In the genomic region with DNA sequence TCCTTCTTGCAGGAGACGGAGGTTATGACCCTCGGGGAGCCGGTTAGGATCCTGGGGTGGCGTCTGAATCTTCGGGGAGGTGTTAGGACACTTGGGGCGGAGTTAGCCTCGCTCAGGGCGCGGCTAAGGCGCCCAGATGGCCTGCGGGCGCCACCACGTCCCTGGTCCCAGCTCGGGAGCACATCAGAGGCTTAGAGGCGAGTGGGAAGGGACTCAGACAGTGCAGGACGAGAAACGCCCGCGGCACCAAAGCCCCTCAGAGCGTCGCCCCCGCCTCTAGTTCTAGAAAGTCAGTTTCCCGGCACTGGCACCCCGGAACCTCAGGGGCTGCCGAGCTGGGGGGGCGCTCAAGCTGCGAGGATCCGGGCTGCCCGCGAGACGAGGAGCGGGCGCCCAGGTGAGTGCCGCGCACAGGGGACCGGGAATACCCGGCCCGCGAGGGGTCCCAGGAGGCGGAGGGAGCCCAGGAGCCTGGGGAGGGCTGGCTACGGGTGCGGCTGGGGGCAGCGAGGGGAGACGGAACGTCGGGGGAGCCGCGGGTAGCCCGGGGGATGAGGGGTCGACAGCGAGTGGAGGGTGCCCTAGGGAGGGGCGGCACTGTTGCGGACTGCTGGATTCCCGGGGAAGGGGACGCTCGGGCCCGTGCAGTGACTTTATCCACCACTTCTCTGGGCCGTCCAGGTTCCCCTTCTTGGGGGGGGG, we compare ENCODE assay signal across 8 cellular contexts. TPM values are rescaled to one million over a fixed set of nuclear protein-coding genes. Genes with fewer than 3 reads are reported as not detected.
A peak's percentile ranks its signal among the peaks of the same experiment; 100 is the strongest.
DNase-seq lines count a peak whose midpoint lies in the region; ATAC-seq, FAIRE-seq and TF ChIP-seq lines count a peak whose summit lies in the region.

TSS of gene HCK (plus strand) at position 153 of the 702 bp plus-strand sequence.

- no peak for FAIRE-seq in HepG2 (lab: Jason Lieb, UNC)

- peaks cover 19% of the 10 kb centered on the region for H3K4me1 Mint-ChIP-seq in activated CD4-positive, alpha-beta memory T cell treated with anti-CD3 and anti-CD28 coated beads, Interleukin-2, amount 10 ng/mL, durations not matched to agents 7 days and 5 days

- no peak for TF ChIP-seq POLR2A in HepG2 (IDR thresholded peaks at IDR 0.05; ENCODE audit: insufficient read depth in 1 of 2, low read depth in 2 of 2, low read length in 2 of 2)

- H3K4me3 ChIP-seq in HepG2 (replicated peaks in 1 of 3; ENCODE audit: insufficient read depth in 1 of 3, low read depth in 2 of 3, low read length in 3 of 3) (no peak within 1 kb of the TSS; a peak in 1 of 6 replicates), thymus (ENCODE audit: low read length) (peak within 1 kb of the TSS; percentile 29), MG63 (no peak within 1 kb of the TSS)

- no peaks in the 10 kb centered on the region; the same call in 1 of the 2 replicates for H4K20me1 ChIP-seq in HepG2 (ENCODE audit: insufficient read depth, low read length)

- no peaks in the 10 kb centered on the region for H3K9me3 Mint-ChIP-seq in activated CD4-positive, alpha-beta memory T cell treated with anti-CD3 and anti-CD28 coated beads, Interleukin-2, amount 10 ng/mL, durations not matched to agents 7 days and 5 days

- no TSS peak for BruUV-seq in HepG2 (replicated peaks; lab: Mats Ljungman, UMichigan)

- no peak within 1 kb of the TSS for H3K9ac ChIP-seq in HepG2 (ENCODE audit: insufficient read depth, low read depth, low read length)

- H3K36me3 ChIP-seq in HepG2 (replicated peaks in 1 of 2; ENCODE audit: control insufficient read depth in 1 of 2, insufficient read depth in 2 of 2, low read length in 2 of 2) (no peaks in the 10 kb centered on the region), thymus (ENCODE audit: control insufficient read depth, insufficient read depth) (no peaks in the 10 kb centered on the region), MG63 (no peaks in the 10 kb centered on the region)

- TF ChIP-seq CTCF in HepG2 (CRISPR knock-in tag; IDR thresholded peaks at IDR 0.05), result no peak

- peak; percentile 16 for DNase-seq in activated CD4-positive, alpha-beta T cell treated with anti-CD3 and anti-CD28 coated beads for 48 hours
- DNase-seq in activated CD4-positive, alpha-beta T cell treated with anti-CD3 and anti-CD28 coated beads, Interleukin-2, amount 50 U/mL, for 1 hour, result no peak
- no peak for DNase-seq in activated CD4-positive, alpha-beta memory T cell treated with anti-CD3 and anti-CD28 coated beads, Interleukin-2, amount 10 ng/mL, durations not matched to agents 7 days and 5 days
- DNase-seq in HepG2 (ENCODE audit: low spot score), result no peak
- no peak for DNase-seq in MG63
- DNase-seq in effector CD8-positive, alpha-beta T cell (lab: John Stamatoyannopoulos, UW), result no peak

- ATAC-seq in HepG2 (peak; percentile 60), GM19452 (IDR thresholded peaks at IDR 0.05; ENCODE audit: unreplicated experiment) (no peak)

- H3K27me3 Mint-ChIP-seq in activated CD4-positive, alpha-beta memory T cell treated with anti-CD3 and anti-CD28 coated beads, Interleukin-2, amount 10 ng/mL, durations not matched to agents 7 days and 5 days, result peaks cover 58% of the 10 kb centered on the region

- TF ChIP-seq RAD21 in HepG2 (CRISPR knock-in tag; IDR thresholded peaks at IDR 0.05), result no peak

- in situ Hi-C loops in HepG2 (cut with HindIII; ENCODE audit: extremely low pct_ligation_motif_present, low pct_unique_long_range_greater_than_20kb), result no loop called here

- no peak within 1 kb of the TSS for H2AFZ ChIP-seq in HepG2 (ENCODE audit: low read length)

- WGBS in HepG2 (ENCODE audit: low lambda C conversion rate), result 12% methylated on average over 58 of the region's 58 CpGs
- WGBS in thymus, result 2% methylated on average over 58 of the region's 58 CpGs

- TF ChIP-seq EP300 in HepG2 (IDR thresholded peaks at IDR 0.05; ENCODE audit: low read depth in 2 of 2, low read length in 2 of 2) (no peak), HepG2 (CRISPR knock-in tag; IDR thresholded peaks at IDR 0.05; ENCODE audit: borderline replicate concordance) (no peak)

- H3K27ac Mint-ChIP-seq in activated CD4-positive, alpha-beta memory T cell treated with anti-CD3 and anti-CD28 coated beads, Interleukin-2, amount 10 ng/mL, durations not matched to agents 7 days and 5 days, result no peak within 1 kb of the TSS

- no peaks in the 10 kb centered on the region for H3K9me3 ChIP-seq in HepG2 (ENCODE audit: low read length)
- no peaks in the 10 kb centered on the region for H3K9me3 ChIP-seq in thymus (ENCODE audit: control insufficient read depth)
- no peaks in the 10 kb centered on the region for H3K9me3 ChIP-seq in MG63

- H3K36me3 Mint-ChIP-seq in activated CD4-positive, alpha-beta memory T cell treated with anti-CD3 and anti-CD28 coated beads, Interleukin-2, amount 10 ng/mL, durations not matched to agents 7 days and 5 days (ENCODE audit: low read depth), result no peaks in the 10 kb centered on the region

- H3K27ac ChIP-seq in HepG2 (ENCODE audit: extremely low read length, insufficient read depth, low read length) (no peak within 1 kb of the TSS), thymus (ENCODE audit: low read depth) (peak within 1 kb of the TSS; percentile 58)

- no peaks in the 10 kb centered on the region for H3K4me1 ChIP-seq in HepG2 (ENCODE audit: insufficient read depth, low read length)
- no peaks in the 10 kb centered on the region for H3K4me1 ChIP-seq in thymus (ENCODE audit: control insufficient read depth, insufficient read depth, low read length)

- no peak within 1 kb of the TSS for H3K4me2 ChIP-seq in HepG2 (ENCODE audit: low read depth, low read length)

- CTCF ChIA-PET in activated CD4-positive, alpha-beta memory T cell treated with anti-CD3 and anti-CD28 coated beads, Interleukin-2, amount 10 ng/mL, durations not matched to agents 7 days and 5 days (lab: Charles Lee), result no interaction called here
- CTCF ChIA-PET in HepG2 (lab: Yijun Ruan, JAX; ENCODE audit: low intra/inter-chr PET ratio, low total read pairs), result no interaction called here

- H3K4me3 Mint-ChIP-seq in activated CD4-positive, alpha-beta memory T cell treated with anti-CD3 and anti-CD28 coated beads, Interleukin-2, amount 10 ng/mL, durations not matched to agents 7 days and 5 days, result peak within 1 kb of the TSS; percentile 46

- H3K27me3 ChIP-seq in HepG2 (ENCODE audit: control insufficient read depth in 1 of 2, insufficient read depth in 2 of 2, low read length in 2 of 2) (peaks cover 19 to 70% of the 10 kb centered on the region in 2 experiments), thymus (ENCODE audit: control insufficient read depth, insufficient read depth) (peaks cover 32% of the 10 kb centered on the region), MG63 (peaks cover 30% of the 10 kb centered on the region)

- POLR2A ChIA-PET in activated CD4-positive, alpha-beta memory T cell treated with anti-CD3 and anti-CD28 coated beads, Interleukin-2, amount 10 ng/mL, durations not matched to agents 7 days and 5 days (lab: Charles Lee), result no interaction called here
- POLR2A ChIA-PET in HepG2 (lab: Yijun Ruan, JAX), result no interaction called here

- H3K79me2 ChIP-seq in HepG2 (ENCODE audit: insufficient read depth, low read length), result no peaks in the 10 kb centered on the region

- intact Hi-C loops in HepG2 (cut with micrococcal nuclease; ENCODE audit: unreplicated experiment), result no loop called here

TF ChIP-seq in HepG2, 621 proteins besides CTCF, POLR2A, EP300 and RAD21 (continues in another document):
- TF ChIP-seq ZFP91 (CRISPR knock-in tag; IDR thresholded peaks at IDR 0.05; ENCODE audit: borderline replicate concordance), result peak; percentile 17; the same call in 1 of the 2 replicates

RNA-seq across cellular contexts. Expression of gene HCK, which starts in this region (rescaled TPM):
- total RNA-seq in activated CD4-positive, alpha-beta memory T cell treated with anti-CD3 and anti-CD28 coated beads, Interleukin-2, amount 10 ng/mL, durations not matched to agents 7 days and 5 days, result under 1 TPM; 0.10 to 0.35 TPM
- not detected in 2 replicates for total RNA-seq in HepG2 (2016; rRNA removed; fragmentation: Illumina TruSeq; extraction: Trizol)
- total RNA-seq in HepG2 (2016; cell fraction: cytosol; rRNA removed; fragmentation: Illumina TruSeq; extraction: Trizol; ENCODE audit: low read depth), result not detected in 2 replicates
- total RNA-seq in HepG2 (2016; cell fraction: insoluble cytoplasmic fraction; rRNA removed; fragmentation: Illumina TruSeq; extraction: Trizol), result not detected in 2 replicates
- not detected in 2 replicates for total RNA-seq in HepG2 (2016; cell fraction: membrane; rRNA removed; fragmentation: Illumina TruSeq; extraction: Trizol)
- total RNA-seq in HepG2 (2016; cell fraction: nucleus; rRNA removed; fragmentation: Illumina TruSeq; extraction: Trizol), result not detected in 2 replicates
- polyA plus RNA-seq in HepG2 (2011; rRNA removed) (0.04 and 0.10 TPM in 2 replicates), thymus (33.3 TPM)
- polyA plus RNA-seq in HepG2 (2011; cell fraction: cytosol; rRNA removed), result 0.05 TPM in 1 of 2 replicates, not detected in the other
- 0.06 TPM in 1 of 2 replicates, not detected in the other for polyA plus RNA-seq in HepG2 (2011; cell fraction: nucleus; rRNA removed)
- not detected in 2 replicates for polyA plus RNA-seq in HepG2 (2012)
- polyA plus RNA-seq in HepG2 (2016; cell fraction: cytosol; fragmentation: Illumina TruSeq; extraction: Trizol; ENCODE audit: low read depth), result not detected in 2 replicates
- not detected in 2 replicates for polyA plus RNA-seq in HepG2 (2016; cell fraction: insoluble cytoplasmic fraction; fragmentation: Illumina TruSeq; extraction: Trizol; ENCODE audit: low read depth)
- polyA plus RNA-seq in HepG2 (2016; cell fraction: membrane; fragmentation: Illumina TruSeq; extraction: Trizol; ENCODE audit: low read depth), result not detected in 2 replicates
- polyA plus RNA-seq in HepG2 (2016; cell fraction: nucleus; fragmentation: Illumina TruSeq; extraction: Trizol; ENCODE audit: insufficient read depth, low read depth), result not detected in 2 replicates
- not detected in 2 replicates for polyA minus RNA-seq in HepG2 (2011; rRNA and poly(A)+ RNA removed; ENCODE audit: low replicate concordance)
- polyA minus RNA-seq in HepG2 (2011; cell fraction: cytosol; rRNA and poly(A)+ RNA removed), result not detected in 2 replicates
- not detected in 2 replicates for polyA minus RNA-seq in HepG2 (2011; cell fraction: nucleus; rRNA and poly(A)+ RNA removed)
- total RNA-seq in MG63 (2014; rRNA removed; shearing (Covaris generic); ENCODE audit: low replicate concordance), result not detected in 2 replicates

Comparison
In these comparisons a context has a peak if more than half of its experiments do, and no peak if none do; other contexts are left out.
1. RNA of gene HCK (polyA plus RNA-seq): 33.3 TPM in thymus (single experiment); 0.04 to 0.10 TPM in HepG2; every median in the first group is over 10 times any median in the second.
2. Peak in ATAC-seq in HepG2; RNA of the gene not detected or under 1 TPM.